8 cellular contexts compared by ENCODE assay signal in the genomic region with DNA sequence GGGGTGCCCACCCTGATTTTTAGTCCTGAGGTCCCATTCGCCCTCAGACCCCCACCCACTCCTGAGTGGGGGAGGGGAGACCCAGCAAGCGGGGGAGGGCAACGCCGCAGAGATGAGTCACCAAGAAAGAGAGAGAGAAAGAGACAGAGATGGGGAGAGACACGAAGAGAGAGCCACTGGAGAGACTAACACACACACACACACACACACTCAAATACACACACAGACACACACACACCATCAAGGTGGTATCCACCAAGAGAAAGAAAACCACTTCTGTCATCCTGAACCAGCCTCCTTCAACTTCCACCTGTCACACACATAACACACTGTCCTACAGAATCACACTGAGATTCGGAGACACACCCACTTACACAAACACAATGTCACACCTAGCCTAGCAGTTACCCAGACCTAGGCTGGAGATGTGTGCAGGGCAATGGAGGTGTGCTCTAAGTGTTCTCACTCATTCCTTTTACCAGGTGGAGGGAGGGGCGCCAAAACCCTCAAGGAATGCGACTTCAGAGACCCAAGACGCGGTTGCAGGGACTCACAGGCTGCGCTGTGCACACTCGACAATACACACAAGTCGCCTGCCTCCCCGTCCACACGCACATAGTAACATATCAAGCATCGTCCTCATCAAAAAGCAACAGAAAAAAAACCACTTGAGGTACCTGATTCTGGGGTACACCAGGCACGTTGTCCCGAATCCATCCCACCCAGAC. TPM values are rescaled to one million over a fixed set of nuclear protein-coding genes. Genes with fewer than 3 reads are reported as not detected.
DNase-seq lines count a peak whose midpoint lies in the region; ATAC-seq lines count a peak whose summit lies in the region.
"Had no signal": no experiment of that assay in that cellular context is flagged by ENCODE, and none has a peak within 500 bp of the region (broad histone marks: within the 10 kb centered on the region; RNA-seq: fewer than 3 reads in every experiment).

No MANE protein-coding gene starts in this region.

- POLR2A ChIA-PET in CD8-positive, alpha-beta memory T cell (lab: Charles Lee) = no interaction called here
- POLR2A ChIA-PET in naive thymus-derived CD8-positive, alpha-beta T cell (lab: Charles Lee) = no interaction called here

- peak overlapping the region in 5 of 8 donors; percentile 2 to 47 (median 11) for H3K27ac Mint-ChIP-seq in CD8-positive, alpha-beta memory T cell
- H3K27ac Mint-ChIP-seq in activated T-helper 1 cell treated with anti-CD3 and anti-CD28 coated beads, Interleukin-12 subunit alpha, Interleukin-12 subunit beta, Interleukin-2, Interleukin-4 antibody, amounts not matched to agents 30 ng/mL and 10 ng/mL and 1 ng/mL, durations not matched to agents 14 hours and 24 hours and 36 hours = peak overlapping the region; percentile 77
- peak overlapping the region in 3 of 10 donors; percentile 29 to 60 (median 49) for H3K27ac Mint-ChIP-seq in naive thymus-derived CD8-positive, alpha-beta T cell

- peaks cover 84 to 85% of the 10 kb centered on the region in 2 donors for H3K27me3 Mint-ChIP-seq in CD8-positive, alpha-beta memory T cell
- H3K27me3 Mint-ChIP-seq in activated T-helper 1 cell treated with anti-CD3 and anti-CD28 coated beads, Interleukin-12 subunit alpha, Interleukin-12 subunit beta, Interleukin-2, Interleukin-4 antibody, amounts not matched to agents 30 ng/mL and 10 ng/mL and 1 ng/mL, durations not matched to agents 14 hours and 24 hours and 36 hours (ENCODE audit: insufficient read depth) = peaks cover 82% of the 10 kb centered on the region
- peaks cover 51 to 96% (median 72%) of the 10 kb centered on the region in 5 donors for H3K27me3 Mint-ChIP-seq in naive thymus-derived CD8-positive, alpha-beta T cell

- peak overlapping the region in 5 of 7 donors; percentile 25 to 57 (median 48) for H3K4me3 Mint-ChIP-seq in CD8-positive, alpha-beta memory T cell
- H3K4me3 Mint-ChIP-seq in activated T-helper 1 cell treated with anti-CD3 and anti-CD28 coated beads, Interleukin-12 subunit alpha, Interleukin-12 subunit beta, Interleukin-2, Interleukin-4 antibody, amounts not matched to agents 30 ng/mL and 10 ng/mL and 1 ng/mL, durations not matched to agents 14 hours and 24 hours and 36 hours = peak overlapping the region; percentile 71
- H3K4me3 Mint-ChIP-seq in naive thymus-derived CD8-positive, alpha-beta T cell = peak overlapping the region in 9 of 10 donors; percentile 30 to 77 (median 63)

- no peaks in the 10 kb centered on the region for H3K36me3 Mint-ChIP-seq in CD8-positive, alpha-beta memory T cell
- H3K36me3 Mint-ChIP-seq in activated T-helper 1 cell treated with anti-CD3 and anti-CD28 coated beads, Interleukin-12 subunit alpha, Interleukin-12 subunit beta, Interleukin-2, Interleukin-4 antibody, amounts not matched to agents 30 ng/mL and 10 ng/mL and 1 ng/mL, durations not matched to agents 14 hours and 24 hours and 36 hours (ENCODE audit: low read depth) = peaks cover 3% of the 10 kb centered on the region
- H3K36me3 Mint-ChIP-seq in naive thymus-derived CD8-positive, alpha-beta T cell = peaks cover 0 to 11% (median 2%) of the 10 kb centered on the region in 3 donors

- peaks cover 50 to 79% (median 59%) of the 10 kb centered on the region in 3 donors for H3K4me1 Mint-ChIP-seq in CD8-positive, alpha-beta memory T cell
- peaks cover 75% of the 10 kb centered on the region for H3K4me1 Mint-ChIP-seq in activated T-helper 1 cell treated with anti-CD3 and anti-CD28 coated beads, Interleukin-12 subunit alpha, Interleukin-12 subunit beta, Interleukin-2, Interleukin-4 antibody, amounts not matched to agents 30 ng/mL and 10 ng/mL and 1 ng/mL, durations not matched to agents 14 hours and 24 hours and 36 hours (ENCODE audit: low read depth)
- H3K4me1 Mint-ChIP-seq in naive thymus-derived CD8-positive, alpha-beta T cell = peaks cover 57 to 89% (median 77%) of the 10 kb centered on the region in 4 donors

- no peaks in the 10 kb centered on the region for H3K36me3 ChIP-seq in CD8-positive, alpha-beta memory T cell (ENCODE audit: insufficient read depth, low read length)
- no peaks in the 10 kb centered on the region for H3K36me3 ChIP-seq in HUES48 (ENCODE audit: control insufficient read depth, insufficient read depth, low read length)

- H3K9ac ChIP-seq in HUES48 (ENCODE audit: low read depth, low read length) = no peak overlapping the region

- peaks cover 92% of the 10 kb centered on the region for H3K27me3 ChIP-seq in CD8-positive, alpha-beta memory T cell (ENCODE audit: insufficient read depth, low read length, poor library complexity, severe bottlenecking)
- H3K27me3 ChIP-seq in HUES48 (ENCODE audit: control insufficient read depth, insufficient read depth, low read length) = peaks cover 93% of the 10 kb centered on the region

- H3K4me1 ChIP-seq in CD8-positive, alpha-beta memory T cell (ENCODE audit: insufficient read depth, low read length) = peaks cover 73% of the 10 kb centered on the region
- H3K4me1 ChIP-seq in HUES48 (ENCODE audit: control insufficient read depth, insufficient read depth, low read length) = peaks cover 60% of the 10 kb centered on the region

- CTCF ChIA-PET in CD8-positive, alpha-beta memory T cell (lab: Charles Lee) = interaction anchor here (0.9 to 3.1 kb wide), 6 partner anchors 22 to 74 kb away, joined by 3 to 38 read pairs (median 4); no protein-coding TSS in a partner anchor

- peak in 1 of 2 donors; percentile 3 for ATAC-seq in naive thymus-derived CD8-positive, alpha-beta T cell
- ATAC-seq in HG02973 (IDR thresholded peaks at IDR 0.05; ENCODE audit: unreplicated experiment) (no peak), GM21447 (IDR thresholded peaks at IDR 0.05; ENCODE audit: unreplicated experiment) (no peak)

- peak overlapping the region; percentile 18 for H3K4me3 ChIP-seq in CD8-positive, alpha-beta memory T cell (ENCODE audit: low read length)
- peak overlapping the region; percentile 51 for H3K4me3 ChIP-seq in HUES48 (ENCODE audit: low read depth, low read length)

- H3K9me3 ChIP-seq in CD8-positive, alpha-beta memory T cell (ENCODE audit: low read length) = no peaks in the 10 kb centered on the region
- no peaks in the 10 kb centered on the region for H3K9me3 ChIP-seq in HUES48 (ENCODE audit: control insufficient read depth, insufficient read depth, low read length)

- DNase-seq in CD8-positive, alpha-beta memory T cell = no peak
- no peak for DNase-seq in activated T-helper 1 cell treated with anti-CD3 and anti-CD28 coated beads, Interleukin-12 subunit alpha, Interleukin-12 subunit beta, Interleukin-2, Interleukin-4 antibody, amounts not matched to agents 30 ng/mL and 10 ng/mL and 1 ng/mL, durations not matched to agents 14 hours and 24 hours and 36 hours (ENCODE audit: low spot score)
- no peak for DNase-seq in naive thymus-derived CD8-positive, alpha-beta T cell
- DNase-seq in NOMO-1 (lab: John Stamatoyannopoulos, UW; ENCODE audit: unreplicated experiment in 2 of 2) = no peak

- intact Hi-C loops in activated T-helper 1 cell treated with anti-CD3 and anti-CD28 coated beads, Interleukin-12 subunit alpha, Interleukin-12 subunit beta, Interleukin-2, Interleukin-4 antibody, amounts not matched to agents 30 ng/mL and 10 ng/mL and 1 ng/mL, durations not matched to agents 14 hours and 24 hours and 36 hours (cut with micrococcal nuclease) = loop anchor here (1.0 kb wide), 1 partner anchor 25 kb away; no protein-coding TSS in a partner anchor

- H3K27ac ChIP-seq in CD8-positive, alpha-beta memory T cell (ENCODE audit: low read depth, low read length) = no peak overlapping the region
- H3K27ac ChIP-seq in HUES48 (ENCODE audit: low read depth, low read length) = peak overlapping the region; percentile 64
- H3K27ac ChIP-seq: HL-60 had no signal

- H3K9me3 Mint-ChIP-seq in CD8-positive, alpha-beta memory T cell = peaks cover 0 to 6% (median 0%) of the 10 kb centered on the region in 5 donors
- H3K9me3 Mint-ChIP-seq in activated T-helper 1 cell treated with anti-CD3 and anti-CD28 coated beads, Interleukin-12 subunit alpha, Interleukin-12 subunit beta, Interleukin-2, Interleukin-4 antibody, amounts not matched to agents 30 ng/mL and 10 ng/mL and 1 ng/mL, durations not matched to agents 14 hours and 24 hours and 36 hours = no peaks in the 10 kb centered on the region
- H3K9me3 Mint-ChIP-seq in naive thymus-derived CD8-positive, alpha-beta T cell = peaks cover 0 to 3% (median 0%) of the 10 kb centered on the region in 9 donors

RNA-seq across cellular contexts. Expression of a gene that starts 3.9 kb away (rescaled TPM):
- under 1 TPM; 0.13 to 0.16 TPM for total RNA-seq in CD8-positive, alpha-beta memory T cell
- not detected for polyA plus RNA-seq in CD8-positive, alpha-beta memory T cell
- total RNA-seq in activated T-helper 1 cell treated with anti-CD3 and anti-CD28 coated beads, Interleukin-12 subunit alpha, Interleukin-12 subunit beta, Interleukin-2, Interleukin-4 antibody, amounts not matched to agents 30 ng/mL and 10 ng/mL and 1 ng/mL, durations not matched to agents 14 hours and 24 hours and 36 hours = 0.10 and 0.21 TPM in 2 replicates
- total RNA-seq in naive thymus-derived CD8-positive, alpha-beta T cell = not detected
- polyA plus RNA-seq in naive thymus-derived CD8-positive, alpha-beta T cell = not detected

RNA-seq across cellular contexts. Expression of a gene that starts 10.8 kb away (rescaled TPM):
- not detected for total RNA-seq in CD8-positive, alpha-beta memory T cell
- not detected for polyA plus RNA-seq in CD8-positive, alpha-beta memory T cell
- 0.08 TPM in 1 of 2 replicates, not detected in the other for total RNA-seq in activated T-helper 1 cell treated with anti-CD3 and anti-CD28 coated beads, Interleukin-12 subunit alpha, Interleukin-12 subunit beta, Interleukin-2, Interleukin-4 antibody, amounts not matched to agents 30 ng/mL and 10 ng/mL and 1 ng/mL, durations not matched to agents 14 hours and 24 hours and 36 hours
- total RNA-seq in naive thymus-derived CD8-positive, alpha-beta T cell = not detected
- not detected for polyA plus RNA-seq in naive thymus-derived CD8-positive, alpha-beta T cell

RNA-seq across cellular contexts. Expression of a gene that starts 15.0 kb away (rescaled TPM):
- total RNA-seq in CD8-positive, alpha-beta memory T cell = 10 to 100 TPM; 42.6 to 43.6 TPM
- polyA plus RNA-seq in CD8-positive, alpha-beta memory T cell = 4.4 TPM
- 45.7 and 53.3 TPM in 2 replicates for total RNA-seq in activated T-helper 1 cell treated with anti-CD3 and anti-CD28 coated beads, Interleukin-12 subunit alpha, Interleukin-12 subunit beta, Interleukin-2, Interleukin-4 antibody, amounts not matched to agents 30 ng/mL and 10 ng/mL and 1 ng/mL, durations not matched to agents 14 hours and 24 hours and 36 hours
- 1 to 10 TPM; 8.0 to 9.9 TPM for total RNA-seq in naive thymus-derived CD8-positive, alpha-beta T cell
- polyA plus RNA-seq in naive thymus-derived CD8-positive, alpha-beta T cell = 1 to 10 TPM; 3.3 to 4.6 (median 3.8) TPM

RNA-seq across cellular contexts. Expression of a gene that starts 31.6 kb away (rescaled TPM):
- not detected for total RNA-seq in CD8-positive, alpha-beta memory T cell
- not detected for polyA plus RNA-seq in CD8-positive, alpha-beta memory T cell
- total RNA-seq in activated T-helper 1 cell treated with anti-CD3 and anti-CD28 coated beads, Interleukin-12 subunit alpha, Interleukin-12 subunit beta, Interleukin-2, Interleukin-4 antibody, amounts not matched to agents 30 ng/mL and 10 ng/mL and 1 ng/mL, durations not matched to agents 14 hours and 24 hours and 36 hours = not detected in 2 replicates
- total RNA-seq in naive thymus-derived CD8-positive, alpha-beta T cell = not detected
- polyA plus RNA-seq in naive thymus-derived CD8-positive, alpha-beta T cell = not detected

RNA-seq across cellular contexts. Expression of a gene that starts 42.4 kb away (rescaled TPM):
- total RNA-seq in CD8-positive, alpha-beta memory T cell = under 1 TPM; 0.31 to 0.44 TPM
- not detected for polyA plus RNA-seq in CD8-positive, alpha-beta memory T cell
- total RNA-seq in activated T-helper 1 cell treated with anti-CD3 and anti-CD28 coated beads, Interleukin-12 subunit alpha, Interleukin-12 subunit beta, Interleukin-2, Interleukin-4 antibody, amounts not matched to agents 30 ng/mL and 10 ng/mL and 1 ng/mL, durations not matched to agents 14 hours and 24 hours and 36 hours = 0.36 and 0.47 TPM in 2 replicates
- total RNA-seq in naive thymus-derived CD8-positive, alpha-beta T cell = under 1 TPM in 1 of 2 experiments, not detected in 1; 0.11 TPM
- not detected for polyA plus RNA-seq in naive thymus-derived CD8-positive, alpha-beta T cell
